In the genomic region with DNA sequence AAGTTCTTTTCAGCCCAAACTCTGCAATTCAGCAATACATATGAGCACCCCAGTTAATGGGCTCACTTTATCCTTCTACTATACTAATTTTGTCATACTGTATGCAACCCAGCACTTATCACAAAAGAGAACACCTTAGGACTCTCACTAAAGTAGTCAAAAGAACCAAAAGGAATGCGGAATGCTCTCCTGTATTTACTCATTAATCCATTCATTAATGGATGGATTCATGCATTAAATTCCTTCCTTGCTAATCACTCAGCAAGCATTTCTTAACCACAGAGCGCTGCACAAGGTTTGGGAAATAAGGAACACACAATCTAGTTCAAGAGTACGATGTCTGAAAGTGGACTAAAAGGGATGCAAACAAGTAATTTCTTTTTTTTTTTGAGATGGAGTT, we compare ENCODE assay signal across 20 cellular contexts.
"Had no signal": no experiment of that assay in that cellular context is flagged by ENCODE, and none has a peak within 500 bp of the region (broad histone marks: within the 10 kb centered on the region; RNA-seq: fewer than 3 reads in every experiment).

No MANE protein-coding gene starts in this region.

- H3K9me3 ChIP-seq: colonic mucosa, neutrophil, tibial nerve, vagina had no signal

- H3K27me3 ChIP-seq: colonic mucosa, tibial nerve, vagina had no signal

- ATAC-seq: left ventricle myocardium superior, natural killer cell had no signal

- H3K4me1 ChIP-seq: vagina had no signal

- H3K27ac ChIP-seq: colonic mucosa, neutrophil, tibial nerve, vagina, VCaP had no signal

- FAIRE-seq: frontal cortex had no signal

- H3K36me3 ChIP-seq: colonic mucosa, neutrophil, tibial nerve, vagina had no signal

- H3K4me3 ChIP-seq: colonic mucosa, tibial nerve, vagina had no signal

- DNase-seq: activated CD4-positive, CD25-positive, alpha-beta regulatory T cell treated with anti-CD3 and anti-CD28 coated beads, Interleukin-2, amount 50 U/mL, for 72 hours; activated naive CD8-positive, alpha-beta T cell treated with anti-CD3 and anti-CD28 coated beads for 36 hours; amygdala; central memory CD4-positive, alpha-beta T cell; colonic mucosa; endodermal cell; erythroblast; kidney; left ventricle myocardium superior; mesendoderm; natural killer cell; stimulated activated CD4-positive, alpha-beta T cell treated with anti-CD3 and anti-CD28 coated beads, Interleukin-12 subunit alpha, Interleukin-12 subunit beta, amount 100 ng/mL, for 4 hours; stimulated activated CD4-positive, alpha-beta T cell treated with anti-CD3 and anti-CD28 coated beads, Interleukin-1b, Interleukin-23, amount 100 ng/mL, for 48 hours; stimulated activated naive CD4-positive, alpha-beta T cell treated with Interleukin-2 at 50 U/mL for 16 hours; substantia nigra had no signal
